ENCODE assay signal across 26 cellular contexts in genomic region chr4:627751-628150, GRCh38. TPM values are rescaled to one million over a fixed set of nuclear protein-coding genes. Genes with fewer than 3 reads are reported as not detected.
DNase-seq lines count a peak whose midpoint lies in the region; ATAC-seq and TF ChIP-seq lines count a peak whose summit lies in the region.
"Had no signal": no experiment of that assay in that cellular context is flagged by ENCODE, and none has a peak within 500 bp of the region (broad histone marks: within the 10 kb centered on the region; RNA-seq: fewer than 3 reads in every experiment).

No MANE protein-coding gene starts in this region.

- no peaks in the 10 kb centered on the region for H3K36me3 Mint-ChIP-seq in activated CD8-positive, alpha-beta T cell treated with anti-CD3 and anti-CD28 coated beads, Interleukin-2, amount 10 ng/mL, durations not matched to agents 7 days and 5 days (ENCODE audit: low read depth)
- H3K36me3 Mint-ChIP-seq: CD4-positive, CD25-positive, alpha-beta regulatory T cell had no signal

- TF ChIP-seq POLR2A in suprapubic skin (IDR thresholded peaks at IDR 0.05) = no peak

- H3K4me1 ChIP-seq in heart right ventricle (no peaks in the 10 kb centered on the region), suprapubic skin (no peaks in the 10 kb centered on the region)

- DNase-seq in cardiac septum (ENCODE audit: low spot score) (peak; percentile 38), heart right ventricle (no peak), H7 (peak; percentile 50), islet precursor cell (peak; percentile 31), suprapubic skin (ENCODE audit: low spot score in 2 of 2) (peak; percentile 29 to 70), NCI-H1105 (lab: John Stamatoyannopoulos, UW) (no peak)
- no peak for DNase-seq in activated T-cell treated with anti-CD3 and anti-CD28 coated beads, Interleukin-2, amount 50 U/mL, for 1 hour
- DNase-seq in activated CD8-positive, alpha-beta T cell treated with anti-CD3 and anti-CD28 coated beads, Interleukin-2, amount 10 ng/mL, durations not matched to agents 7 days and 5 days = no peak
- DNase-seq: CD4-positive, CD25-positive, alpha-beta regulatory T cell; HCEC 1CT; IMR-90; KG1; MG63; NCI-H1694; NCI-H2029 treated with DMSO at 0.1 percent for 48 hours; NCI-H2227 treated with DMSO at 0.1 percent for 48 hours; NCI-H526 treated with DMSO at 0.1 percent for 48 hours; PC-9; SHP77 had no signal

- H3K4me3 ChIP-seq in heart right ventricle (no peak overlapping the region), H7 (ENCODE audit: insufficient read depth, low read depth, low read length) (no peak overlapping the region), suprapubic skin (no peak overlapping the region)
- H3K4me3 ChIP-seq: GM23338, MG63, PC-9 had no signal

- H3K4me3 Mint-ChIP-seq in activated CD8-positive, alpha-beta T cell treated with anti-CD3 and anti-CD28 coated beads, Interleukin-2, amount 10 ng/mL, durations not matched to agents 7 days and 5 days = no peak overlapping the region
- H3K4me3 Mint-ChIP-seq: CD4-positive, CD25-positive, alpha-beta regulatory T cell; GM23338 had no signal

- POLR2A ChIA-PET in activated CD8-positive, alpha-beta T cell treated with anti-CD3 and anti-CD28 coated beads, Interleukin-2, amount 10 ng/mL, durations not matched to agents 7 days and 5 days (lab: Charles Lee) = no interaction called here

- H3K27me3 Mint-ChIP-seq in activated CD8-positive, alpha-beta T cell treated with anti-CD3 and anti-CD28 coated beads, Interleukin-2, amount 10 ng/mL, durations not matched to agents 7 days and 5 days (ENCODE audit: low read depth) = no peaks in the 10 kb centered on the region

- no peaks in the 10 kb centered on the region for H3K36me3 ChIP-seq in heart right ventricle
- H3K36me3 ChIP-seq in H7 (replicated peaks; ENCODE audit: control insufficient read depth, insufficient read depth, low read length) = no peaks in the 10 kb centered on the region
- no peaks in the 10 kb centered on the region for H3K36me3 ChIP-seq in suprapubic skin
- H3K36me3 ChIP-seq: MG63 had no signal

- no peaks in the 10 kb centered on the region for H3K9me3 Mint-ChIP-seq in activated CD8-positive, alpha-beta T cell treated with anti-CD3 and anti-CD28 coated beads, Interleukin-2, amount 10 ng/mL, durations not matched to agents 7 days and 5 days (ENCODE audit: insufficient read depth)

- H3K4me1 Mint-ChIP-seq in activated CD8-positive, alpha-beta T cell treated with anti-CD3 and anti-CD28 coated beads, Interleukin-2, amount 10 ng/mL, durations not matched to agents 7 days and 5 days (ENCODE audit: low read depth) = no peaks in the 10 kb centered on the region
- H3K4me1 Mint-ChIP-seq: CD4-positive, CD25-positive, alpha-beta regulatory T cell had no signal

- H3K9me3 ChIP-seq in heart right ventricle = peaks cover 0 to 7% (median 0%) of the 10 kb centered on the region in 11 donors
- H3K9me3 ChIP-seq in suprapubic skin = no peaks in the 10 kb centered on the region
- H3K9me3 ChIP-seq: MG63 had no signal

- ATAC-seq in heart right ventricle = no peak
- ATAC-seq in activated CD8-positive, alpha-beta T cell treated with anti-CD3 and anti-CD28 coated beads, Interleukin-2, amount 10 ng/mL, durations not matched to agents 7 days and 5 days = no peak
- ATAC-seq: GM23338 had no signal

- TF ChIP-seq EP300 in suprapubic skin (IDR thresholded peaks at IDR 0.05) = no peak

- TF ChIP-seq CTCF in heart right ventricle (IDR thresholded peaks at IDR 0.05) (no peak), suprapubic skin (IDR thresholded peaks at IDR 0.05) (no peak)

- intact Hi-C loops in cardiac septum (cut with DNase I) = no loop called here
- intact Hi-C loops in heart right ventricle (cut with DNase I) = no loop called here

- H3K27ac ChIP-seq in heart right ventricle (no peak overlapping the region), suprapubic skin (no peak overlapping the region)
- H3K27ac ChIP-seq: PC-9 had no signal

- CTCF ChIA-PET in activated CD8-positive, alpha-beta T cell treated with anti-CD3 and anti-CD28 coated beads, Interleukin-2, amount 10 ng/mL, durations not matched to agents 7 days and 5 days (lab: Charles Lee) = no interaction called here

- no peak overlapping the region for H3K27ac Mint-ChIP-seq in activated CD8-positive, alpha-beta T cell treated with anti-CD3 and anti-CD28 coated beads, Interleukin-2, amount 10 ng/mL, durations not matched to agents 7 days and 5 days
- H3K27ac Mint-ChIP-seq: CD4-positive, CD25-positive, alpha-beta regulatory T cell; GM23338 had no signal

- H3K27me3 ChIP-seq in heart right ventricle (peaks cover 0 to 39% (median 6%) of the 10 kb centered on the region in 7 donors), H7 (ENCODE audit: control insufficient read depth, insufficient read depth, low read length) (no peaks in the 10 kb centered on the region), suprapubic skin (peaks cover 19% of the 10 kb centered on the region)
- H3K27me3 ChIP-seq: MG63 had no signal

- 84 to 85% methylated on average over 7 of the region's 7 CpGs for WGBS in heart right ventricle, 2 donors
- WGBS in suprapubic skin = 94% methylated on average over 7 of the region's 7 CpGs

RNA-seq across cellular contexts. Expression of gene PDE6B, which starts 2.4 kb away (rescaled TPM):
- total RNA-seq in cardiac septum (4.8 TPM), heart right ventricle (1 to 10 TPM; 1.8 to 6.2 (median 4.4) TPM), suprapubic skin (1 to 10 TPM in 1 of 4 donors, under 1 TPM in 1, not detected in 2; 0.95 to 9.5 TPM)
- 1 to 10 TPM in 1 of 2 donors, under 1 TPM in 1; 0.73 to 2.0 TPM for polyA plus RNA-seq in heart right ventricle
- total RNA-seq in H7 (2014; rRNA removed; shearing (Covaris generic)) = 12.1 and 12.7 TPM in 2 replicates
- 10 to 100 TPM; 16.1 to 17.7 TPM for total RNA-seq in activated CD8-positive, alpha-beta T cell treated with anti-CD3 and anti-CD28 coated beads, Interleukin-2, amount 10 ng/mL, durations not matched to agents 7 days and 5 days
- total RNA-seq: A172, NCI-H460, RPMI7951, SK-MEL-5 had no signal
- polyA plus RNA-seq: IMR-90 had no signal

RNA-seq across cellular contexts. Expression of gene ATP5ME, which starts 46.3 kb away (rescaled TPM):
- total RNA-seq in cardiac septum = 734 TPM
- 1,000 to 10,000 TPM in 5 of 10 donors, 100 to 1,000 TPM in 5; 651 to 1,196 (median 982) TPM for total RNA-seq in heart right ventricle
- 1,000 to 10,000 TPM in 1 of 2 donors, 100 to 1,000 TPM in 1; 999 to 4,239 TPM for polyA plus RNA-seq in heart right ventricle
- total RNA-seq in H7 (2014; rRNA removed; shearing (Covaris generic)) = 410 and 452 TPM in 2 replicates
- 100 to 1,000 TPM in 2 of 4 donors, 10 to 100 TPM in 2; 60.2 to 167 (median 102) TPM for total RNA-seq in suprapubic skin
- total RNA-seq in activated CD8-positive, alpha-beta T cell treated with anti-CD3 and anti-CD28 coated beads, Interleukin-2, amount 10 ng/mL, durations not matched to agents 7 days and 5 days = 100 to 1,000 TPM; 243 to 267 TPM

RNA-seq across cellular contexts. Expression of gene MYL5, which starts 46.6 kb away (rescaled TPM):
- 6.5 TPM for total RNA-seq in cardiac septum
- total RNA-seq in heart right ventricle = 1 to 10 TPM; 4.0 to 7.5 (median 6.1) TPM
- polyA plus RNA-seq in heart right ventricle = 1 to 10 TPM; 3.3 to 8.1 TPM
- 12.6 and 18.2 TPM in 2 replicates for total RNA-seq in H7 (2014; rRNA removed; shearing (Covaris generic))
- 10 to 100 TPM in 2 of 4 donors, 1 to 10 TPM in 2; 5.3 to 20.4 (median 10.5) TPM for total RNA-seq in suprapubic skin
- 10 to 100 TPM; 11.6 to 19.3 TPM for total RNA-seq in activated CD8-positive, alpha-beta T cell treated with anti-CD3 and anti-CD28 coated beads, Interleukin-2, amount 10 ng/mL, durations not matched to agents 7 days and 5 days

RNA-seq across cellular contexts. Expression of gene TMEM271, which starts 51.7 kb away (rescaled TPM):
- total RNA-seq in cardiac septum (not detected), heart right ventricle (not detected), suprapubic skin (1 to 10 TPM in 3 of 4 donors, under 1 TPM in 1; 0.40 to 8.7 (median 3.5) TPM)
- not detected for polyA plus RNA-seq in heart right ventricle
- 0.41 and 0.59 TPM in 2 replicates for total RNA-seq in H7 (2014; rRNA removed; shearing (Covaris generic))
- not detected for total RNA-seq in activated CD8-positive, alpha-beta T cell treated with anti-CD3 and anti-CD28 coated beads, Interleukin-2, amount 10 ng/mL, durations not matched to agents 7 days and 5 days
- total RNA-seq: A172; CD4-positive, CD25-positive, alpha-beta regulatory T cell; Daoy; GM23338; IMR-90; NCI-H460; PC-9; RPMI7951; SK-MEL-5 had no signal
- polyA plus RNA-seq: BJ; CD4-positive, CD25-positive, alpha-beta regulatory T cell; IMR-90 had no signal

Comparison
In these comparisons a context has a peak if more than half of its experiments do, and no peak if none do; other contexts are left out.
1. DNase-seq: peak in cardiac septum (single experiment), H7 (single experiment), islet precursor cell (single experiment) and suprapubic skin (2 of 2); none in heart right ventricle (0 of 2), activated T-cell treated with anti-CD3 and anti-CD28 coated beads, Interleukin-2, amount 50 U/mL, for 1 hour (single experiment), NCI-H1105 (single experiment) and activated CD8-positive, alpha-beta T cell treated with anti-CD3 and anti-CD28 coated beads, Interleukin-2, amount 10 ng/mL, durations not matched to agents 7 days and 5 days (single experiment).